ENCODE assay signal across 1 cellular context in the genomic region with DNA sequence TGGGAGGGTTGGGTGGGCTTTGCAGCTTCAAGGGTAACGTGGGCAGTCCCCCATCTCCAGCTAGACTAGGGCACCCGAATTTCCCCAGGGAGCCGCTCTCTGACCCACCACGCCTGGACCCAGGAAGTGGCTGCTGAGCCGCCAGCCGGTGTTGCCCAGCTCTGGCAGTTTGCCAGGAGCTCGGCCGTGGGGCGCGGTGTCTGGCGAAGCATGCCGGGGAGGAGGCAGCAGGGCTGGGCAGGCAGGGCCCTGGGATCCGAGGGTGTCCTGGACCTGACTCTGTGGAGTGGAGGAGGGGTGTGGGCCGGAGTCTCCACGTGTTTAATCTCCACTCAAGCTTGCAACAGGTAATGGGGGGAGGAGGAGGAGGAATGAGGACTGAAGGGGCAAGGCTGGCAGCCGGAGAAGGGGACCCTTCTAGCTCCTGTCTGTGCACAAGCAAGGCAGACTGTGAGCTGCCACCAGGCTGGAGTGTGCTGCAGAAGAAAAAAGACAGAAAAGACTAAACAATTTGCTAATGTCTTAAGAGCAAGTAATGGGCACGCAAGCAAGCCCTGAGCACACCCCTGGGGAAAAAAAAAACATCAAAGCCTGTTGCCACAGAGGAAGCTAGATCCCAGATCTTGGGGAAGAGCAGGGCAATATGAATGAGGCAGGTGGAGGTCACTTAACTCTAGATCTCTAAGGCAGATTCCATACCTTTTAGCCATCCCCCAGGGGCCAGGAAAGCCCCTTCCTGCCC.
TF ChIP-seq lines count a peak whose summit lies in the region.

No MANE protein-coding gene starts in this region.

TF ChIP-seq in GM23338, 12 proteins besides CTCF, POLR2A, EP300 and RAD21:
- TF ChIP-seq, protein P1, sequence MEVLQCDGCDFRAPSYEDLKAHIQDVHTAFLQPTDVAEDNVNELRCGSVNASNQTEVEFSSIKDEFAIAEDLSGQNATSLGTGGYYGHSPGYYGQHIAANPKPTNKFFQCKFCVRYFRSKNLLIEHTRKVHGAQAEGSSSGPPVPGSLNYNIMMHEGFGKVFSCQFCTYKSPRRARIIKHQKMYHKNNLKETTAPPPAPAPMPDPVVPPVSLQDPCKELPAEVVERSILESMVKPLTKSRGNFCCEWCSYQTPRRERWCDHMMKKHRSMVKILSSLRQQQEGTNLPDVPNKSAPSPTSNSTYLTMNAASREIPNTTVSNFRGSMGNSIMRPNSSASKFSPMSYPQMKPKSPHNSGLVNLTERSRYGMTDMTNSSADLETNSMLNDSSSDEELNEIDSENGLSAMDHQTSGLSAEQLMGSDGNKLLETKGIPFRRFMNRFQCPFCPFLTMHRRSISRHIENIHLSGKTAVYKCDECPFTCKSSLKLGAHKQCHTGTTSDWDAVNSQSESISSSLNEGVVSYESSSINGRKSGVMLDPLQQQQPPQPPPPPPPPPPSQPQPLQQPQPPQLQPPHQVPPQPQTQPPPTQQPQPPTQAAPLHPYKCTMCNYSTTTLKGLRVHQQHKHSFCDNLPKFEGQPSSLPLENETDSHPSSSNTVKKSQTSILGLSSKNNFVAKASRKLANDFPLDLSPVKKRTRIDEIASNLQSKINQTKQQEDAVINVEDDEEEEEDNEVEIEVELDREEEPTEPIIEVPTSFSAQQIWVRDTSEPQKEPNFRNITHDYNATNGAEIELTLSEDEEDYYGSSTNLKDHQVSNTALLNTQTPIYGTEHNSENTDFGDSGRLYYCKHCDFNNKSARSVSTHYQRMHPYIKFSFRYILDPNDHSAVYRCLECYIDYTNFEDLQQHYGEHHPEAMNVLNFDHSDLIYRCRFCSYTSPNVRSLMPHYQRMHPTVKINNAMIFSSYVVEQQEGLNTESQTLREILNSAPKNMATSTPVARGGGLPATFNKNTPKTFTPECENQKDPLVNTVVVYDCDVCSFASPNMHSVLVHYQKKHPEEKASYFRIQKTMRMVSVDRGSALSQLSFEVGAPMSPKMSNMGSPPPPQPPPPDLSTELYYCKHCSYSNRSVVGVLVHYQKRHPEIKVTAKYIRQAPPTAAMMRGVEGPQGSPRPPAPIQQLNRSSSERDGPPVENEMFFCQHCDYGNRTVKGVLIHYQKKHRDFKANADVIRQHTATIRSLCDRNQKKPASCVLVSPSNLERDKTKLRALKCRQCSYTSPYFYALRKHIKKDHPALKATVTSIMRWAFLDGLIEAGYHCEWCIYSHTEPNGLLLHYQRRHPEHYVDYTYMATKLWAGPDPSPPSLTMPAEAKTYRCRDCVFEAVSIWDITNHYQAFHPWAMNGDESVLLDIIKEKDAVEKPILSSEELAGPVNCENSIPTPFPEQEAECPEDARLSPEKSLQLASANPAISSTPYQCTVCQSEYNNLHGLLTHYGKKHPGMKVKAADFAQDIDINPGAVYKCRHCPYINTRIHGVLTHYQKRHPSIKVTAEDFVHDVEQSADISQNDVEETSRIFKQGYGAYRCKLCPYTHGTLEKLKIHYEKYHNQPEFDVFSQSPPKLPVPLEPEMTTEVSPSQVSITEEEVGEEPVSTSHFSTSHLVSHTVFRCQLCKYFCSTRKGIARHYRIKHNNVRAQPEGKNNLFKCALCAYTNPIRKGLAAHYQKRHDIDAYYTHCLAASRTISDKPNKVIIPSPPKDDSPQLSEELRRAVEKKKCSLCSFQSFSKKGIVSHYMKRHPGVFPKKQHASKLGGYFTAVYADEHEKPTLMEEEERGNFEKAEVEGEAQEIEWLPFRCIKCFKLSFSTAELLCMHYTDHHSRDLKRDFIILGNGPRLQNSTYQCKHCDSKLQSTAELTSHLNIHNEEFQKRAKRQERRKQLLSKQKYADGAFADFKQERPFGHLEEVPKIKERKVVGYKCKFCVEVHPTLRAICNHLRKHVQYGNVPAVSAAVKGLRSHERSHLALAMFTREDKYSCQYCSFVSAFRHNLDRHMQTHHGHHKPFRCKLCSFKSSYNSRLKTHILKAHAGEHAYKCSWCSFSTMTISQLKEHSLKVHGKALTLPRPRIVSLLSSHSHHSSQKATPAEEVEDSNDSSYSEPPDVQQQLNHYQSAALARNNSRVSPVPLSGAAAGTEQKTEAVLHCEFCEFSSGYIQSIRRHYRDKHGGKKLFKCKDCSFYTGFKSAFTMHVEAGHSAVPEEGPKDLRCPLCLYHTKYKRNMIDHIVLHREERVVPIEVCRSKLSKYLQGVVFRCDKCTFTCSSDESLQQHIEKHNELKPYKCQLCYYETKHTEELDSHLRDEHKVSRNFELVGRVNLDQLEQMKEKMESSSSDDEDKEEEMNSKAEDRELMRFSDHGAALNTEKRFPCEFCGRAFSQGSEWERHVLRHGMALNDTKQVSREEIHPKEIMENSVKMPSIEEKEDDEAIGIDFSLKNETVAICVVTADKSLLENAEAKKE (CRISPR knock-in tag; IDR thresholded peaks at IDR 0.05) = no peak
- TF ChIP-seq JUNB (IDR thresholded peaks at IDR 0.05; ENCODE audit: unreplicated experiment) (no peak), ZNF114 (CRISPR knock-in tag; IDR thresholded peaks at IDR 0.05) (no peak), ZNF331 (CRISPR knock-in tag; IDR thresholded peaks at IDR 0.05; ENCODE audit: low read depth) (no peak), EZH2 (IDR thresholded peaks at IDR 0.05; ENCODE audit: low read depth, unreplicated experiment) (no peak), STAT1 (IDR thresholded peaks at IDR 0.05; ENCODE audit: unreplicated experiment) (no peak), NANOG (IDR thresholded peaks at IDR 0.05; ENCODE audit: borderline replicate concordance) (no peak), EZH2phosphoT487 (IDR thresholded peaks at IDR 0.05; ENCODE audit: unreplicated experiment) (no peak), POLR2AphosphoS5 (IDR thresholded peaks at IDR 0.05; ENCODE audit: low read depth) (no peak)
- TF ChIP-seq, protein P2, sequence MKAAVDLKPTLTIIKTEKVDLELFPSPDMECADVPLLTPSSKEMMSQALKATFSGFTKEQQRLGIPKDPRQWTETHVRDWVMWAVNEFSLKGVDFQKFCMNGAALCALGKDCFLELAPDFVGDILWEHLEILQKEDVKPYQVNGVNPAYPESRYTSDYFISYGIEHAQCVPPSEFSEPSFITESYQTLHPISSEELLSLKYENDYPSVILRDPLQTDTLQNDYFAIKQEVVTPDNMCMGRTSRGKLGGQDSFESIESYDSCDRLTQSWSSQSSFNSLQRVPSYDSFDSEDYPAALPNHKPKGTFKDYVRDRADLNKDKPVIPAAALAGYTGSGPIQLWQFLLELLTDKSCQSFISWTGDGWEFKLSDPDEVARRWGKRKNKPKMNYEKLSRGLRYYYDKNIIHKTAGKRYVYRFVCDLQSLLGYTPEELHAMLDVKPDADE (IDR thresholded peaks at IDR 0.05) = no peak
